In genomic region chr5:76402880-76403712, GRCh38 we compare ENCODE assay signal across 8 cellular contexts. TPM values are rescaled to one million over a fixed set of nuclear protein-coding genes. Genes with fewer than 3 reads are reported as not detected.
DNase-seq lines count a peak whose midpoint lies in the region; ATAC-seq and TF ChIP-seq lines count a peak whose summit lies in the region.

IQGAP2 (plus strand) TSS chr5:76403285; CDS start chr5:76403546, 261 bp downstream.

- DNase-seq in AG08395 (ENCODE audit: low spot score) (peak; percentile 40), activated T-cell treated with anti-CD3 and anti-CD28 coated beads for 24 hours (ENCODE audit: low read depth) (peak; percentile 75), fibroblast of gingiva (ENCODE audit: low read depth) (peak; percentile 18)
- peak; percentile 93 for DNase-seq in natural killer cell treated with Interleukin-12 subunit alpha and Interleukin-12 subunit beta and Interleukin-15 and Interleukin-18, amount 100 ng/mL, for 72 hours (ENCODE audit: low spot score)

- peak within 1 kb of the TSS; percentile 80 for H3K4me3 ChIP-seq in OCI-LY3 (ENCODE audit: low read length)

- 0 out of 2 replicates have a peak, but pooled peaks cover 5% of the 10 kb centered on the region for H3K27me3 ChIP-seq in OCI-LY3 (ENCODE audit: low read depth, low read length)

- peak; percentile 62 for TF ChIP-seq CTCF in OCI-LY3 (IDR thresholded peaks at IDR 0.05; ENCODE audit: low read depth, low read length)

- no peaks in the 10 kb centered on the region for H3K79me2 ChIP-seq in OCI-LY3 (ENCODE audit: low read length)

- no peaks in the 10 kb centered on the region for H3K36me3 Mint-ChIP-seq in natural killer cell treated with Interleukin-12 subunit alpha and Interleukin-12 subunit beta and Interleukin-15 and Interleukin-18, amount 100 ng/mL, for 72 hours
- H3K36me3 Mint-ChIP-seq in stimulated activated naive CD8-positive, alpha-beta T cell treated with anti-CD3 and anti-CD28 coated beads, Interleukin-15, Interleukin-2, amounts not matched to agents 100 ng/mL and 50 ng/mL, for 24 hours (ENCODE audit: low read depth) = no peaks in the 10 kb centered on the region

- peak within 1 kb of the TSS; percentile 92 to 94 for H3K27ac Mint-ChIP-seq in natural killer cell treated with Interleukin-12 subunit alpha and Interleukin-12 subunit beta and Interleukin-15 and Interleukin-18, amount 100 ng/mL, for 72 hours
- H3K27ac Mint-ChIP-seq in stimulated activated naive CD8-positive, alpha-beta T cell treated with anti-CD3 and anti-CD28 coated beads, Interleukin-15, Interleukin-2, amounts not matched to agents 100 ng/mL and 50 ng/mL, for 24 hours = peak within 1 kb of the TSS; percentile 99

- H3K36me3 ChIP-seq in OCI-LY3 (replicated peaks; ENCODE audit: low read depth, low read length) = no peaks in the 10 kb centered on the region

- H3K27ac ChIP-seq in OCI-LY3 (ENCODE audit: low read length) = peak within 1 kb of the TSS; percentile 68

- ATAC-seq in GM18867 (IDR thresholded peaks at IDR 0.05; ENCODE audit: unreplicated experiment) (peak; percentile 61), HG03066 (IDR thresholded peaks at IDR 0.05; ENCODE audit: low read depth, unreplicated experiment) (peak; percentile 52)
- ATAC-seq in natural killer cell treated with Interleukin-12 subunit alpha and Interleukin-12 subunit beta and Interleukin-15 and Interleukin-18, amount 100 ng/mL, for 72 hours = peak; percentile 78 to 86

- no peaks in the 10 kb centered on the region for H3K9me3 Mint-ChIP-seq in natural killer cell treated with Interleukin-12 subunit alpha and Interleukin-12 subunit beta and Interleukin-15 and Interleukin-18, amount 100 ng/mL, for 72 hours
- H3K9me3 Mint-ChIP-seq in stimulated activated naive CD8-positive, alpha-beta T cell treated with anti-CD3 and anti-CD28 coated beads, Interleukin-15, Interleukin-2, amounts not matched to agents 100 ng/mL and 50 ng/mL, for 24 hours = no peaks in the 10 kb centered on the region

- H3K4me1 ChIP-seq in OCI-LY3 (ENCODE audit: low read length) = peaks cover 15% of the 10 kb centered on the region

- peak within 1 kb of the TSS; percentile 97 for H3K4me3 Mint-ChIP-seq in natural killer cell treated with Interleukin-12 subunit alpha and Interleukin-12 subunit beta and Interleukin-15 and Interleukin-18, amount 100 ng/mL, for 72 hours
- peak within 1 kb of the TSS; percentile 95 for H3K4me3 Mint-ChIP-seq in stimulated activated naive CD8-positive, alpha-beta T cell treated with anti-CD3 and anti-CD28 coated beads, Interleukin-15, Interleukin-2, amounts not matched to agents 100 ng/mL and 50 ng/mL, for 24 hours

- no peaks in the 10 kb centered on the region for H4K20me1 ChIP-seq in OCI-LY3 (ENCODE audit: insufficient read depth, low read length)

- H3K9ac ChIP-seq in OCI-LY3 (ENCODE audit: low read length) = peak within 1 kb of the TSS; percentile 66

- peak within 1 kb of the TSS; percentile 91 for H3K4me2 ChIP-seq in OCI-LY3 (ENCODE audit: low read length)

- H3K4me1 Mint-ChIP-seq in natural killer cell treated with Interleukin-12 subunit alpha and Interleukin-12 subunit beta and Interleukin-15 and Interleukin-18, amount 100 ng/mL, for 72 hours (ENCODE audit: low read depth in 2 of 2) = peaks cover 58 to 65% of the 10 kb centered on the region in 2 donors
- peaks cover 60% of the 10 kb centered on the region for H3K4me1 Mint-ChIP-seq in stimulated activated naive CD8-positive, alpha-beta T cell treated with anti-CD3 and anti-CD28 coated beads, Interleukin-15, Interleukin-2, amounts not matched to agents 100 ng/mL and 50 ng/mL, for 24 hours (ENCODE audit: low read depth)

- H3K27me3 Mint-ChIP-seq in natural killer cell treated with Interleukin-12 subunit alpha and Interleukin-12 subunit beta and Interleukin-15 and Interleukin-18, amount 100 ng/mL, for 72 hours = no peaks in the 10 kb centered on the region
- no peaks in the 10 kb centered on the region for H3K27me3 Mint-ChIP-seq in stimulated activated naive CD8-positive, alpha-beta T cell treated with anti-CD3 and anti-CD28 coated beads, Interleukin-15, Interleukin-2, amounts not matched to agents 100 ng/mL and 50 ng/mL, for 24 hours

- H2AFZ ChIP-seq in OCI-LY3 (ENCODE audit: low read depth, low read length) = peak within 1 kb of the TSS; percentile 57; the same call in 1 of the 2 replicates

- H3K9me3 ChIP-seq in OCI-LY3 (ENCODE audit: insufficient read depth, low read length) = no peaks in the 10 kb centered on the region

RNA-seq across cellular contexts. Expression of gene IQGAP2, which starts in this region (rescaled TPM):
- 100 to 1,000 TPM; 104 to 111 TPM for total RNA-seq in natural killer cell treated with Interleukin-12 subunit alpha and Interleukin-12 subunit beta and Interleukin-15 and Interleukin-18, amount 100 ng/mL, for 72 hours

Comparison
In these comparisons a context has a peak if more than half of its experiments do, and no peak if none do; other contexts are left out.
1. Peak in every context shown above with its lines: DNase-seq, ATAC-seq, H3K4me3 ChIP-seq and H3K27ac ChIP-seq.
2. DNase-seq: peak in every context shown above with its lines; median percentile 93 in natural killer cell treated with Interleukin-12 subunit alpha and Interleukin-12 subunit beta and Interleukin-15 and Interleukin-18, amount 100 ng/mL, for 72 hours; 75 in activated T-cell treated with anti-CD3 and anti-CD28 coated beads for 24 hours; 40 in AG08395; 18 in fibroblast of gingiva.